Comparison of ENCODE assay signal across 8 cellular contexts in the genomic region with DNA sequence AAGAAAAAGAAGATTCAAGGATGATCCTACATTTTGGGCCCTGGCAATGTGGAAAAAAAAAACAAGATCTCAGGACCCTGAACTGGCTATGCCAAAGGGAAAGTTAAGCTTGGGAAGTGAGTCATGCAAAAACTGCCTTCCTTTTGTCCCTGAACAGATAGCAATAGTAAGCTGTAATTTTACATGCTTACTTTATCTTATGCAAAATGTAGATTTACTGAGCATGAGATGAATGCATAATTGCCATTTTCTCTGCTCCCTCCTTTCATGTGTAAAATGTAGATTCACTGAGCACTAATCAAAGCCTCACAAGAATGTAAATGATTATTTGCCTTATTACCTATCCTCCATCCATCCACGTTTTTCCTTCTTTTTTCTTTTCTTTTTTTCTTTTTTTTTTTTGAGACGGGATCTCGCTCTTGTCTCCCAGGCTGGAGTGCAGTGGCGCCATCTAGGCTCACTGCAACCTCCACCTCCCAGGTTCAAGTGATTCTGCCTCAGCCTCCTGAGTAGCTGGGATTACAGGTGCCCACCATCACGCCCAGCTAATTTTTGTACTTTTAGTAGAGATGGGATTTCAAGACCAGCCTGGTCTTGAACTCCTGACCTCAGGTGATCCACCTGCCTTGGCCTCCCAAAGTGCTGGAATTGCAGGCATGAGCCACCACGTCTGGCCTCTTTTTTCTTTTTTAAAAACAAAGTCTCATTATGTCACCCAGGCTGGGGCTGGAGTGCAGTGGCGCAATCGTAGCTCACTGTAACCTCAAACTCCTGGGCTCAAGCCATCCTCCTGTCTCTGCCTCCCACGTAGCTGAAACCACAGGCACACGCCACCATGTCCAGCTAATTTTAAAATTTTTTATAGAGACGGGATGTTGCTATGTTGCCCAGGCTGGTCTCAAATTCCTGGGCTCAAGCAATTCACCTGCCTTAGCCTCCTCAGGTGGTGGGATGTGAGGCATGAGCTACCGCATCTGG.
A peak's percentile ranks its signal among the peaks of the same experiment; 100 is the strongest.
DNase-seq lines count a peak whose midpoint lies in the region; TF ChIP-seq lines count a peak whose summit lies in the region.
"Not testable (repeated sequence)": the region's sequence is repeated elsewhere in the genome, so short reads cannot be mapped to it uniquely, and the experiment has no call there.

No MANE protein-coding gene starts in this region.

- H3K4me3 ChIP-seq in ACC112 (ENCODE audit: low read depth, low read length); KMS-11 (IDR thresholded peaks at IDR 0.05; ENCODE audit: insufficient read depth, low read depth, low read length); astrocyte of the spinal cord (ENCODE audit: low read depth, low read length); epithelial cell of proximal tubule (ENCODE audit: low read depth, low read length); osteoblast (ENCODE audit: insufficient read depth, low read length): not testable (repeated sequence)

- H3K4me1 ChIP-seq in ACC112 (ENCODE audit: control insufficient read depth, insufficient read depth, low read length, unreplicated experiment) (peaks cover 17% of the 10 kb centered on the region), osteoblast (ENCODE audit: insufficient read depth, low read length) (peaks cover 22% of the 10 kb centered on the region)
- not testable (repeated sequence) for H3K4me1 ChIP-seq in KMS-11 (ENCODE audit: low read depth, poor library complexity, severe bottlenecking)

- H3K27me3 ChIP-seq in ACC112 (ENCODE audit: insufficient read depth, low read length); KMS-11 (ENCODE audit: insufficient read depth, low read depth); osteoblast (ENCODE audit: insufficient read depth, low read length): not testable (repeated sequence)

- peak overlapping the region; percentile 16; the same call in 1 of the 2 replicates for H3K27ac ChIP-seq in ACC112 (ENCODE audit: low read depth, low read length)
- not testable (repeated sequence) for H3K27ac ChIP-seq in KMS-11; osteoblast (ENCODE audit: low read depth, low read length)

- not testable (repeated sequence) for H3K4me2 ChIP-seq in KMS-11; osteoblast (ENCODE audit: insufficient read depth, low read length)

- not testable (repeated sequence) for H3K36me3 ChIP-seq in ACC112 (ENCODE audit: insufficient read depth, low read length); KMS-11 (ENCODE audit: insufficient read depth); osteoblast (ENCODE audit: insufficient read depth, low read length)

- H3K79me2 ChIP-seq in ACC112 (ENCODE audit: control insufficient read depth, insufficient read depth, low read length, unreplicated experiment); KMS-11 (ENCODE audit: insufficient read depth, low read depth); osteoblast (ENCODE audit: insufficient read depth, low read length): not testable (repeated sequence)

- DNase-seq in GM13977 (ENCODE audit: low spot score); epithelial cell of proximal tubule (ENCODE audit: low read depth); osteoblast (ENCODE audit: insufficient read length, low spot score, missing footprints): not testable (repeated sequence)
- DNase-seq in RPMI7951 (ENCODE audit: low read depth) (peak; percentile 66), astrocyte of the spinal cord (ENCODE audit: low read depth, low spot score) (peak; percentile 45), iris pigment epithelial cell (ENCODE audit: low read depth) (peak; percentile 72)

- not testable (repeated sequence) for H4K20me1 ChIP-seq in KMS-11 (ENCODE audit: insufficient read depth); osteoblast (ENCODE audit: insufficient read depth, low read length)

- in situ Hi-C loops in GM13977 (cut with MboI; ENCODE audit: low pct_unique_long_range_greater_than_20kb, low sequenced_read_pairs, unreplicated experiment); astrocyte of the spinal cord (cut with HindIII; ENCODE audit: low sequenced_read_pairs): not testable (repeated sequence)

- peak; percentile 49 for TF ChIP-seq CTCF in GM13977 (IDR thresholded peaks at IDR 0.05; ENCODE audit: extremely low read depth, insufficient read depth, missing control alignments)
- TF ChIP-seq CTCF in KMS-11 (conservative IDR thresholded peaks at IDR 0.05; ENCODE audit: low read depth, low read length), result peak; percentile 31; the same call in 1 of the 2 replicates
- TF ChIP-seq CTCF in astrocyte of the spinal cord (IDR thresholded peaks at IDR 0.05; ENCODE audit: low read depth, low read length), result peak; percentile 25
- TF ChIP-seq CTCF in epithelial cell of proximal tubule (conservative IDR thresholded peaks at IDR 0.05; ENCODE audit: low read depth, low read length), result peak; percentile 44
- TF ChIP-seq CTCF in osteoblast (IDR thresholded peaks at IDR 0.05; ENCODE audit: extremely low read depth, low read depth, low read length), result peak; percentile 13

- H2AFZ ChIP-seq in ACC112 (ENCODE audit: low read length, unreplicated experiment), result peak overlapping the region; percentile 22
- not testable (repeated sequence) for H2AFZ ChIP-seq in KMS-11 (ENCODE audit: low read depth); osteoblast (ENCODE audit: low read length)

- not testable (repeated sequence) for H3K9me3 ChIP-seq in osteoblast (ENCODE audit: low read depth, low read length)

- H3K9ac ChIP-seq in KMS-11, result not testable (repeated sequence)
